ENCODE assay signal across 8 cellular contexts in genomic region chr4:73223258-73223651, GRCh38. TPM values are rescaled to one million over a fixed set of nuclear protein-coding genes. Genes with fewer than 3 reads are reported as not detected.
DNase-seq lines count a peak whose midpoint lies in the region; ATAC-seq and TF ChIP-seq lines count a peak whose summit lies in the region.

No MANE protein-coding gene starts in this region.

- no peak for TF ChIP-seq RAD21 in neural cell (conservative IDR thresholded peaks at IDR 0.05)

- intact Hi-C loops in head of caudate nucleus (cut with DNase I), result no loop called here

- no peaks in the 10 kb centered on the region for H3K9me3 Mint-ChIP-seq in CD4-positive, CD25-positive, alpha-beta regulatory T cell
- H3K9me3 Mint-ChIP-seq in chondrocyte (ENCODE audit: low read depth), result no peaks in the 10 kb centered on the region

- peak overlapping the region; percentile 100 for H3K4me3 ChIP-seq in CD4-positive, CD25-positive, alpha-beta regulatory T cell (ENCODE audit: low read depth, low read length)
- no peak overlapping the region for H3K4me3 ChIP-seq in HUES48 (ENCODE audit: low read depth, low read length)
- peak overlapping the region; percentile 68 for H3K4me3 ChIP-seq in neural cell (ENCODE audit: low read length)

- no peaks in the 10 kb centered on the region for H3K27me3 ChIP-seq in CD4-positive, CD25-positive, alpha-beta regulatory T cell (ENCODE audit: control insufficient read depth, insufficient read depth, low read length)
- H3K27me3 ChIP-seq in HUES48 (ENCODE audit: control insufficient read depth, insufficient read depth, low read length), result no peaks in the 10 kb centered on the region
- H3K27me3 ChIP-seq in neural cell (ENCODE audit: insufficient read depth, low read depth, low read length), result no peaks in the 10 kb centered on the region

- H3K4me1 Mint-ChIP-seq in CD4-positive, CD25-positive, alpha-beta regulatory T cell, result peaks cover 17 to 47% (median 41%) of the 10 kb centered on the region in 4 donors
- peaks cover 34% of the 10 kb centered on the region for H3K4me1 Mint-ChIP-seq in chondrocyte (ENCODE audit: low read depth)

- H3K36me3 ChIP-seq in CD4-positive, CD25-positive, alpha-beta regulatory T cell (ENCODE audit: control insufficient read depth, insufficient read depth, low read length), result no peaks in the 10 kb centered on the region
- H3K36me3 ChIP-seq in HUES48 (ENCODE audit: control insufficient read depth, insufficient read depth, low read length), result no peaks in the 10 kb centered on the region
- no peaks in the 10 kb centered on the region for H3K36me3 ChIP-seq in neural cell (ENCODE audit: insufficient read depth, low read length)

- H3K9ac ChIP-seq in HUES48 (ENCODE audit: low read depth, low read length) (no peak overlapping the region), neural cell (ENCODE audit: low read length) (no peak overlapping the region)

- H3K9me2 ChIP-seq in neural cell (ENCODE audit: insufficient read depth, low read length), result no peaks in the 10 kb centered on the region

- H3K4me2 ChIP-seq in neural cell (ENCODE audit: low read length), result peak overlapping the region; percentile 32

- H2AFZ ChIP-seq in neural cell (ENCODE audit: low read depth, low read length), result no peak overlapping the region

- ATAC-seq in CD4-positive, CD25-positive, alpha-beta regulatory T cell (ENCODE audit: low read depth in 2 of 2), result no peak
- ATAC-seq in GM19455 (IDR thresholded peaks at IDR 0.05; ENCODE audit: unreplicated experiment) (no peak), GM21619 (IDR thresholded peaks at IDR 0.05; ENCODE audit: unreplicated experiment) (no peak)

- peak overlapping the region in 1 of 3 donors; percentile 88 for H3K27ac Mint-ChIP-seq in CD4-positive, CD25-positive, alpha-beta regulatory T cell
- H3K27ac Mint-ChIP-seq in chondrocyte (ENCODE audit: unreplicated experiment), result no peak overlapping the region

- no peaks in the 10 kb centered on the region for H3K9me3 ChIP-seq in CD4-positive, CD25-positive, alpha-beta regulatory T cell (ENCODE audit: control insufficient read depth in 2 of 2, low read length in 2 of 2)
- H3K9me3 ChIP-seq in HUES48 (ENCODE audit: control insufficient read depth, insufficient read depth, low read length) (no peaks in the 10 kb centered on the region), neural cell (ENCODE audit: low read length) (no peaks in the 10 kb centered on the region)

- H3K4me1 ChIP-seq in CD4-positive, CD25-positive, alpha-beta regulatory T cell (ENCODE audit: control insufficient read depth, insufficient read depth, low read length, poor library complexity, severe bottlenecking), result peaks cover 20% of the 10 kb centered on the region
- H3K4me1 ChIP-seq in HUES48 (ENCODE audit: control insufficient read depth, insufficient read depth, low read length), result peaks cover 40% of the 10 kb centered on the region

- peaks cover 38% of the 10 kb centered on the region for H3K79me2 ChIP-seq in neural cell (replicated peaks; ENCODE audit: insufficient read depth, low read length)

- H3K27me3 Mint-ChIP-seq in CD4-positive, CD25-positive, alpha-beta regulatory T cell, result no peaks in the 10 kb centered on the region
- no peaks in the 10 kb centered on the region for H3K27me3 Mint-ChIP-seq in chondrocyte (ENCODE audit: low read depth)

- peak overlapping the region; percentile 92 for H3K27ac ChIP-seq in CD4-positive, CD25-positive, alpha-beta regulatory T cell (ENCODE audit: insufficient read depth, low read length, poor library complexity, severe bottlenecking)
- H3K27ac ChIP-seq in HUES48 (ENCODE audit: low read depth, low read length) (peak overlapping the region; percentile 82), neural cell (ENCODE audit: low read length) (peak overlapping the region; percentile 85)

- peak overlapping the region in 2 of 4 donors; percentile 46 to 57 for H3K4me3 Mint-ChIP-seq in CD4-positive, CD25-positive, alpha-beta regulatory T cell
- peak overlapping the region; percentile 29 for H3K4me3 Mint-ChIP-seq in chondrocyte (ENCODE audit: unreplicated experiment)

- TF ChIP-seq CTCF in chondrocyte (IDR thresholded peaks at IDR 0.05) (no peak), neural cell (IDR thresholded peaks at IDR 0.05; ENCODE audit: poor library complexity, severe bottlenecking) (no peak)

- no peak for DNase-seq in CD4-positive, CD25-positive, alpha-beta regulatory T cell
- no peak for DNase-seq in chondrocyte (ENCODE audit: low spot score)
- no peak for DNase-seq in DMS114 treated with DMSO at 0.1 percent for 48 hours (lab: John Stamatoyannopoulos, UW; ENCODE audit: unreplicated experiment)
- DNase-seq in head of caudate nucleus, result no peak

- no peak for TF ChIP-seq EP300 in neural cell (conservative IDR thresholded peaks at IDR 0.05; ENCODE audit: poor library complexity, severe bottlenecking)

- H4K20me1 ChIP-seq in neural cell (ENCODE audit: insufficient read depth), result no peaks in the 10 kb centered on the region

- H3F3A ChIP-seq in neural cell (ENCODE audit: insufficient read depth, low read length, poor library complexity, severe bottlenecking), result no peaks in the 10 kb centered on the region

- H3K36me3 Mint-ChIP-seq in CD4-positive, CD25-positive, alpha-beta regulatory T cell, result peaks cover 10% of the 10 kb centered on the region
- H3K36me3 Mint-ChIP-seq in chondrocyte (ENCODE audit: low read depth), result no peaks in the 10 kb centered on the region

TF ChIP-seq in neural cell, 6 proteins besides CTCF, POLR2A, EP300 and RAD21:
- no peak for TF ChIP-seq POLR2AphosphoS5 (IDR thresholded peaks at IDR 0.05)

RNA-seq across cellular contexts. Expression of gene ANKRD17, which starts 35.3 kb away (rescaled TPM):
- 63.4 TPM for total RNA-seq in CD4-positive, CD25-positive, alpha-beta regulatory T cell
- 10 to 100 TPM in 1 of 4 donors, 1 to 10 TPM in 3; 6.9 to 10.6 (median 9.7) TPM for polyA plus RNA-seq in CD4-positive, CD25-positive, alpha-beta regulatory T cell
- total RNA-seq in chondrocyte, result 55.1 to 72.5 TPM (median 56.4 TPM) in 3 replicates
- polyA plus RNA-seq in neural cell, result 30.4 and 33.0 TPM in 2 replicates
- 126 and 145 TPM in 2 replicates for polyA minus RNA-seq in neural cell
